ENCODE assay signal across 6 cellular contexts in the genomic region with DNA sequence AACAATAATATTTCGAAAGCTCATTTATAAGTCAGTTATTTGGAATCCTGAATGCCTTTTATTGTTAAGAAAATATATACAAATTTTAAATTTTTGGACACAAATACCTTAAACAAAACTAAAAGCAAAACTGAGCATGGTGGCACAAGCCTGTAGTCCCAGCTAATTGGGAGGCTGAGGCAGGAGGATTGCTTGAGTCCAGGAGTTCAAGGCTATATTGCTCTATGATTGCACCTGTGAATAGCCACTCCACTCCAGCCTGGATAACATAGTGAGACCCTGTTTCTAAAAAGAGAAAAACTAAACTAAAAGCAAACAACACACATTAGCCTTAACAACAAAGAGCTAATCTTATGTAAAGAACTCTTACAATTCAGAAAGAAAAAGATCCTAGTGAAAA.
"Had no signal": no experiment of that assay in that cellular context is flagged by ENCODE, and none has a peak within 500 bp of the region (broad histone marks: within the 10 kb centered on the region; RNA-seq: fewer than 3 reads in every experiment).

No MANE protein-coding gene starts in this region.

- H3K27ac ChIP-seq: HL-60 had no signal

- H3K36me3 Mint-ChIP-seq: IgD-negative memory B cell had no signal

- H3K27ac Mint-ChIP-seq: IgD-negative memory B cell had no signal

- DNase-seq: IMR-90, KBM-7, KG1 had no signal

- H3K4me3 ChIP-seq: K562 had no signal

- FAIRE-seq: K562 had no signal

- ATAC-seq: K562 had no signal

- H3K4me3 Mint-ChIP-seq: IgD-negative memory B cell had no signal

- H3K4me1 Mint-ChIP-seq: IgD-negative memory B cell had no signal
